7 cellular contexts compared by ENCODE assay signal in genomic region chr19:16661480-16662034, GRCh38. TPM values are rescaled to one million over a fixed set of nuclear protein-coding genes. Genes with fewer than 3 reads are reported as not detected.
DNase-seq lines count a peak whose midpoint lies in the region; ATAC-seq and TF ChIP-seq lines count a peak whose summit lies in the region.

No MANE protein-coding gene starts in this region.

- TF ChIP-seq CTCF in GM20000 (IDR thresholded peaks at IDR 0.05; ENCODE audit: extremely low read depth, missing control alignments) (no peak), choroid plexus epithelial cell (conservative IDR thresholded peaks at IDR 0.05; ENCODE audit: low read depth, low read length) (no peak), lower leg skin (IDR thresholded peaks at IDR 0.05) (no peak)

- TF ChIP-seq POLR2A in lower leg skin (IDR thresholded peaks at IDR 0.05) = no peak

- peaks cover 0 to 20% (median 15%) of the 10 kb centered on the region in 5 donors for H3K36me3 ChIP-seq in subcutaneous abdominal adipose tissue (ENCODE audit: control insufficient read depth in 5 of 5, insufficient read depth in 5 of 5, low read length in 5 of 5)

- intact Hi-C loops in lower leg skin (cut with DNase I; ENCODE audit: low total_unique reads) = no loop called here

- peak overlapping the region in 3 of 5 donors; percentile 39 to 71 (median 67) for H3K9ac ChIP-seq in subcutaneous abdominal adipose tissue (ENCODE audit: low read length in 5 of 5)

- H3K9me3 ChIP-seq in subcutaneous abdominal adipose tissue (ENCODE audit: control insufficient read depth in 5 of 5, low read length in 5 of 5) = no peaks in the 10 kb centered on the region

- no peak overlapping the region for H3K27ac ChIP-seq in subcutaneous abdominal adipose tissue (ENCODE audit: low read depth, low read length)

- H3K4me3 ChIP-seq in choroid plexus epithelial cell (ENCODE audit: low read depth, low read length) (peak overlapping the region; percentile 97), lower leg skin (ENCODE audit: low read depth, poor library complexity, severe bottlenecking) (peak overlapping the region; percentile 63), subcutaneous abdominal adipose tissue (ENCODE audit: low read depth in 1 of 5, low read length in 5 of 5) (peak overlapping the region; percentile 53 to 97 (median 92))

- WGBS in lower leg skin, 2 donors = 2 to 4% methylated on average over 28 to 31 of the region's 31 CpGs

- peak; percentile 45 for DNase-seq in GM20000 (ENCODE audit: low spot score)
- DNase-seq in OCI-M1 (lab: John Stamatoyannopoulos, UW) = peak; percentile 45
- DNase-seq in choroid plexus epithelial cell (ENCODE audit: low read depth) = no peak
- peak; percentile 17 to 87 for DNase-seq in lower leg skin (ENCODE audit: low spot score in 2 of 2)

- H3K27me3 ChIP-seq in subcutaneous abdominal adipose tissue (ENCODE audit: control insufficient read depth in 5 of 5, insufficient read depth in 4 of 5, low read length in 5 of 5) = no peaks in the 10 kb centered on the region

- ATAC-seq in GM19023 (IDR thresholded peaks at IDR 0.05; ENCODE audit: unreplicated experiment) (no peak), GM21529 (IDR thresholded peaks at IDR 0.05; ENCODE audit: unreplicated experiment) (no peak)

- H3K4me1 ChIP-seq in subcutaneous abdominal adipose tissue (ENCODE audit: control insufficient read depth in 5 of 5, insufficient read depth in 5 of 5, low read length in 5 of 5) = peaks cover 3 to 38% (median 33%) of the 10 kb centered on the region in 5 donors

RNA-seq across cellular contexts. Expression of gene TMEM38A, which starts 0.6 kb away (rescaled TPM):
- 1 to 10 TPM; 1.3 to 3.2 (median 2.2) TPM for total RNA-seq in lower leg skin

RNA-seq across cellular contexts. Expression of gene SMIM7, which starts 1.6 kb away (rescaled TPM):
- total RNA-seq in lower leg skin = 100 to 1,000 TPM in 1 of 4 donors, 10 to 100 TPM in 3; 78.5 to 125 (median 95.4) TPM

RNA-seq across cellular contexts. Expression of gene MED26, which starts 33.6 kb away (rescaled TPM):
- total RNA-seq in lower leg skin = 10 to 100 TPM; 12.0 to 16.6 (median 14.5) TPM

RNA-seq across cellular contexts. Expression of gene NWD1, which starts 58.1 kb away (rescaled TPM):
- total RNA-seq in lower leg skin = 1 to 10 TPM in 2 of 4 donors, under 1 TPM in 2; 0.30 to 2.3 (median 1.3) TPM
